In the genomic region with DNA sequence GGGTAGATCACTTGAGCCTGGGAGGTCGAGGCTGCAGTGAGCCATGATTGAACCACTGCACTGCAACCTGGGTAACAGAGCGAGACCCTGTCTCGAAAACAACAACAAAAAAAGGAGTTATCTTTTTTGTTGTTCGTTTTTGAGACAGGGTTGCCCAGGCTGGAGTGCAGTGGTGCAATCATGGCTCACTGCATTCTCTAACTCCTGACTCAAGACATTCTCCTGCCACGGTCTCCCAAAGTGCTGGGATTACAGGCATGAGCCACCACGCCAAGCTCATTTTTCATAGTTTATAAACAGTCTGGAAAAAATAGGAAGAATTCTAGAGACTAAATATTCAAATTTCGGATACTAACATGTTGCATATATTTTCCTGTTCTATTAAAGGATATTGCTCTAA, we compare ENCODE assay signal across 18 cellular contexts. TPM values are rescaled to one million over a fixed set of nuclear protein-coding genes. Genes with fewer than 3 reads are reported as not detected.
A peak's percentile ranks its signal among the peaks of the same experiment; 100 is the strongest.
DNase-seq lines count a peak whose midpoint lies in the region; ATAC-seq and TF ChIP-seq lines count a peak whose summit lies in the region.
"Had no signal": no experiment of that assay in that cellular context is flagged by ENCODE, and none has a peak within 500 bp of the region (broad histone marks: within the 10 kb centered on the region; RNA-seq: fewer than 3 reads in every experiment).

No MANE protein-coding gene starts in this region.

- H3K36me3 Mint-ChIP-seq in activated CD4-positive, alpha-beta T cell treated with anti-CD3 and anti-CD28 coated beads, Interleukin-2, amount 10 ng/mL, durations not matched to agents 7 days and 5 days (ENCODE audit: low read depth): peaks cover 54% of the 10 kb centered on the region
- H3K36me3 Mint-ChIP-seq in activated CD4-positive, alpha-beta T cell treated with anti-CD3 and anti-CD28 coated beads for 36 hours (ENCODE audit: low read depth): peaks cover 48% of the 10 kb centered on the region
- H3K36me3 Mint-ChIP-seq in stimulated activated effector memory CD8-positive, alpha-beta T cell treated with anti-CD3 and anti-CD28 coated beads, Interleukin-12 subunit alpha, Interleukin-12 subunit beta, amount 100 ng/mL, for 72 hours: peaks cover 79% of the 10 kb centered on the region

- ATAC-seq in activated CD4-positive, alpha-beta T cell treated with anti-CD3 and anti-CD28 coated beads for 36 hours: no peak
- ATAC-seq in HG02885 (IDR thresholded peaks at IDR 0.05; ENCODE audit: poor library complexity, unreplicated experiment): no peak
- no peak for ATAC-seq in stimulated activated effector memory CD8-positive, alpha-beta T cell treated with anti-CD3 and anti-CD28 coated beads, Interleukin-12 subunit alpha, Interleukin-12 subunit beta, amount 100 ng/mL, for 72 hours
- ATAC-seq: stimulated activated naive CD8-positive, alpha-beta T cell treated with anti-CD3 and anti-CD28 coated beads, Interleukin-15, amount 100 ng/mL, for 72 hours had no signal

- no peak for TF ChIP-seq EP300 in sigmoid colon (IDR thresholded peaks at IDR 0.05)

- no peaks in the 10 kb centered on the region for H3K27me3 ChIP-seq in HL-60 (ENCODE audit: insufficient read depth, poor library complexity, severe bottlenecking)
- H3K27me3 ChIP-seq in sigmoid colon: no peaks in the 10 kb centered on the region
- H3K27me3 ChIP-seq: adrenal gland had no signal

- H3K9me3 ChIP-seq in sigmoid colon: no peaks in the 10 kb centered on the region
- H3K9me3 ChIP-seq: adrenal gland, HAP-1 had no signal

- TF ChIP-seq CTCF in HL-60 (IDR thresholded peaks at IDR 0.05; ENCODE audit: insufficient read depth, low read length) (no peak), choroid plexus epithelial cell (conservative IDR thresholded peaks at IDR 0.05; ENCODE audit: low read depth, low read length) (no peak), sigmoid colon (IDR thresholded peaks at IDR 0.05) (no peak)

- peaks cover 0 to 45% (median 14%) of the 10 kb centered on the region in 4 donors for H3K36me3 ChIP-seq in sigmoid colon

- POLR2A ChIA-PET in activated CD4-positive, alpha-beta T cell treated with anti-CD3 and anti-CD28 coated beads, Interleukin-2, amount 10 ng/mL, durations not matched to agents 7 days and 5 days (lab: Charles Lee): no interaction called here
- POLR2A ChIA-PET in activated CD4-positive, alpha-beta T cell treated with anti-CD3 and anti-CD28 coated beads for 36 hours (lab: Charles Lee): interaction anchor here (0.6 kb wide), 1 partner anchor 344 kb away, joined by 3 read pairs; no protein-coding TSS in a partner anchor

- H3K4me3 ChIP-seq in HL-60 (replicated peaks; ENCODE audit: insufficient read depth, low read length) (no peak overlapping the region), choroid plexus epithelial cell (ENCODE audit: low read depth, low read length) (no peak overlapping the region), sigmoid colon (no peak overlapping the region)
- H3K4me3 ChIP-seq: adrenal gland, HAP-1 had no signal

- peak overlapping the region; percentile 37 for H3K4me3 Mint-ChIP-seq in activated CD4-positive, alpha-beta T cell treated with anti-CD3 and anti-CD28 coated beads, Interleukin-2, amount 10 ng/mL, durations not matched to agents 7 days and 5 days
- no peak overlapping the region for H3K4me3 Mint-ChIP-seq in activated CD4-positive, alpha-beta T cell treated with anti-CD3 and anti-CD28 coated beads for 36 hours
- no peak overlapping the region for H3K4me3 Mint-ChIP-seq in stimulated activated effector memory CD8-positive, alpha-beta T cell treated with anti-CD3 and anti-CD28 coated beads, Interleukin-12 subunit alpha, Interleukin-12 subunit beta, amount 100 ng/mL, for 72 hours
- H3K4me3 Mint-ChIP-seq: central memory CD8-positive, alpha-beta T cell; nephron; stimulated activated naive CD8-positive, alpha-beta T cell treated with anti-CD3 and anti-CD28 coated beads, Interleukin-15, amount 100 ng/mL, for 72 hours had no signal

- WGBS in sigmoid colon, 2 donors: 85 to 88% methylated on average over 7 of the region's 7 CpGs

- intact Hi-C loops in activated CD4-positive, alpha-beta T cell treated with anti-CD3 and anti-CD28 coated beads for 36 hours (cut with DNase I, micrococcal nuclease): loop anchor here in 1 of 2 experiments (10.0 kb wide), 1 partner anchor 519 kb away; a partner anchor contains a TSS
- intact Hi-C loops in sigmoid colon (cut with DNase I): no loop called here

- H3K4me1 ChIP-seq in sigmoid colon: peaks cover 0 to 13% (median 0%) of the 10 kb centered on the region in 4 donors
- H3K4me1 ChIP-seq: HAP-1 had no signal

- CTCF ChIA-PET in activated CD4-positive, alpha-beta T cell treated with anti-CD3 and anti-CD28 coated beads, Interleukin-2, amount 10 ng/mL, durations not matched to agents 7 days and 5 days (lab: Charles Lee): interaction anchor here (0.6 to 1.1 kb wide), 3 partner anchors 8 to 71 kb away, joined by 3 to 5 read pairs (median 3); no protein-coding TSS in a partner anchor
- CTCF ChIA-PET in activated CD4-positive, alpha-beta T cell treated with anti-CD3 and anti-CD28 coated beads for 36 hours (lab: Charles Lee): interaction anchor here (0.6 to 1.0 kb wide), 2 partner anchors 62 to 138 kb away, joined by 3 to 6 read pairs; no protein-coding TSS in a partner anchor

- no peak for DNase-seq in activated CD4-positive, alpha-beta T cell treated with anti-CD3 and anti-CD28 coated beads, Interleukin-2, amount 10 ng/mL, durations not matched to agents 7 days and 5 days
- no peak for DNase-seq in activated CD4-positive, alpha-beta T cell treated with anti-CD3 and anti-CD28 coated beads for 36 hours
- no peak for DNase-seq in HL-60 (ENCODE audit: low read depth in 1 of 2, low spot score in 1 of 2)
- peak; percentile 33 for DNase-seq in choroid plexus epithelial cell (ENCODE audit: low read depth)
- DNase-seq in sigmoid colon: peak; percentile 45
- no peak for DNase-seq in stimulated activated effector memory CD8-positive, alpha-beta T cell treated with anti-CD3 and anti-CD28 coated beads, Interleukin-12 subunit alpha, Interleukin-12 subunit beta, amount 100 ng/mL, for 72 hours (ENCODE audit: low spot score in 2 of 2)
- DNase-seq in ecto neural progenitor cell (ENCODE audit: low spot score): no peak
- DNase-seq: activated CD4-positive, CD25-positive, alpha-beta regulatory T cell treated with anti-CD3 and anti-CD28 coated beads, Interleukin-2, amount 50 U/mL, for 72 hours; COR-L47; NCI-H146; NCI-H345; stimulated activated CD4-positive, alpha-beta T cell treated with anti-CD3 and anti-CD28 coated beads, Interleukin-15, amount 100 ng/mL, for 24 hours had no signal

- H3K9me3 Mint-ChIP-seq in activated CD4-positive, alpha-beta T cell treated with anti-CD3 and anti-CD28 coated beads, Interleukin-2, amount 10 ng/mL, durations not matched to agents 7 days and 5 days: peaks cover 2% of the 10 kb centered on the region
- no peaks in the 10 kb centered on the region for H3K9me3 Mint-ChIP-seq in activated CD4-positive, alpha-beta T cell treated with anti-CD3 and anti-CD28 coated beads for 36 hours (ENCODE audit: low read depth)
- no peaks in the 10 kb centered on the region for H3K9me3 Mint-ChIP-seq in stimulated activated effector memory CD8-positive, alpha-beta T cell treated with anti-CD3 and anti-CD28 coated beads, Interleukin-12 subunit alpha, Interleukin-12 subunit beta, amount 100 ng/mL, for 72 hours
- H3K9me3 Mint-ChIP-seq: central memory CD8-positive, alpha-beta T cell; nephron; stimulated activated naive CD8-positive, alpha-beta T cell treated with anti-CD3 and anti-CD28 coated beads, Interleukin-15, amount 100 ng/mL, for 72 hours had no signal

- peak overlapping the region; percentile 97 for H3K27ac ChIP-seq in HL-60 (replicated peaks)
- peak overlapping the region in 1 of 4 donors; percentile 31 for H3K27ac ChIP-seq in sigmoid colon

- no peaks in the 10 kb centered on the region for H3K27me3 Mint-ChIP-seq in activated CD4-positive, alpha-beta T cell treated with anti-CD3 and anti-CD28 coated beads, Interleukin-2, amount 10 ng/mL, durations not matched to agents 7 days and 5 days
- no peaks in the 10 kb centered on the region for H3K27me3 Mint-ChIP-seq in activated CD4-positive, alpha-beta T cell treated with anti-CD3 and anti-CD28 coated beads for 36 hours
- H3K27me3 Mint-ChIP-seq: central memory CD8-positive, alpha-beta T cell; stimulated activated naive CD8-positive, alpha-beta T cell treated with anti-CD3 and anti-CD28 coated beads, Interleukin-15, amount 100 ng/mL, for 72 hours had no signal

- H3K27ac Mint-ChIP-seq in activated CD4-positive, alpha-beta T cell treated with anti-CD3 and anti-CD28 coated beads, Interleukin-2, amount 10 ng/mL, durations not matched to agents 7 days and 5 days: peak overlapping the region; percentile 57
- H3K27ac Mint-ChIP-seq in activated CD4-positive, alpha-beta T cell treated with anti-CD3 and anti-CD28 coated beads for 36 hours: no peak overlapping the region
- no peak overlapping the region for H3K27ac Mint-ChIP-seq in stimulated activated effector memory CD8-positive, alpha-beta T cell treated with anti-CD3 and anti-CD28 coated beads, Interleukin-12 subunit alpha, Interleukin-12 subunit beta, amount 100 ng/mL, for 72 hours
- H3K27ac Mint-ChIP-seq: nephron had no signal

- H3K4me1 Mint-ChIP-seq in activated CD4-positive, alpha-beta T cell treated with anti-CD3 and anti-CD28 coated beads, Interleukin-2, amount 10 ng/mL, durations not matched to agents 7 days and 5 days: peaks cover 64% of the 10 kb centered on the region
- peaks cover 44% of the 10 kb centered on the region for H3K4me1 Mint-ChIP-seq in activated CD4-positive, alpha-beta T cell treated with anti-CD3 and anti-CD28 coated beads for 36 hours
- peaks cover 55% of the 10 kb centered on the region for H3K4me1 Mint-ChIP-seq in stimulated activated effector memory CD8-positive, alpha-beta T cell treated with anti-CD3 and anti-CD28 coated beads, Interleukin-12 subunit alpha, Interleukin-12 subunit beta, amount 100 ng/mL, for 72 hours
- H3K4me1 Mint-ChIP-seq: nephron had no signal

- no peak for TF ChIP-seq POLR2A in sigmoid colon (IDR thresholded peaks at IDR 0.05)

RNA-seq across cellular contexts. Expression of a gene that starts 29.4 kb away (rescaled TPM):
- total RNA-seq in activated CD4-positive, alpha-beta T cell treated with anti-CD3 and anti-CD28 coated beads, Interleukin-2, amount 10 ng/mL, durations not matched to agents 7 days and 5 days: 10 to 100 TPM; 19.0 to 20.1 TPM
- total RNA-seq in activated CD4-positive, alpha-beta T cell treated with anti-CD3 and anti-CD28 coated beads for 36 hours: 10 to 100 TPM; 38.7 to 44.7 TPM
- 10 to 100 TPM; 16.8 to 26.5 (median 19.6) TPM for total RNA-seq in sigmoid colon
- polyA plus RNA-seq in sigmoid colon: 10 to 100 TPM; 14.8 to 48.3 (median 22.2) TPM

RNA-seq across cellular contexts. Expression of a gene that starts 32.2 kb away (rescaled TPM):
- 10 to 100 TPM; 45.4 to 49.4 TPM for total RNA-seq in activated CD4-positive, alpha-beta T cell treated with anti-CD3 and anti-CD28 coated beads, Interleukin-2, amount 10 ng/mL, durations not matched to agents 7 days and 5 days
- 10 to 100 TPM; 20.5 to 21.9 TPM for total RNA-seq in activated CD4-positive, alpha-beta T cell treated with anti-CD3 and anti-CD28 coated beads for 36 hours
- 10 to 100 TPM; 35.0 to 51.3 (median 39.3) TPM for total RNA-seq in sigmoid colon
- 10 to 100 TPM; 25.8 to 44.6 (median 43.2) TPM for polyA plus RNA-seq in sigmoid colon

RNA-seq across cellular contexts. Expression of a gene that starts 42.5 kb away (rescaled TPM):
- 100 to 1,000 TPM; 121 to 122 TPM for total RNA-seq in activated CD4-positive, alpha-beta T cell treated with anti-CD3 and anti-CD28 coated beads, Interleukin-2, amount 10 ng/mL, durations not matched to agents 7 days and 5 days
- total RNA-seq in activated CD4-positive, alpha-beta T cell treated with anti-CD3 and anti-CD28 coated beads for 36 hours: 100 to 1,000 TPM; 160 to 217 TPM
- 100 to 1,000 TPM; 155 to 247 (median 169) TPM for total RNA-seq in sigmoid colon
- polyA plus RNA-seq in sigmoid colon: 100 to 1,000 TPM; 133 to 267 (median 172) TPM

RNA-seq across cellular contexts. Expression of a gene that starts 55.5 kb away (rescaled TPM):
- 100 to 1,000 TPM; 132 to 145 TPM for total RNA-seq in activated CD4-positive, alpha-beta T cell treated with anti-CD3 and anti-CD28 coated beads, Interleukin-2, amount 10 ng/mL, durations not matched to agents 7 days and 5 days
- total RNA-seq in activated CD4-positive, alpha-beta T cell treated with anti-CD3 and anti-CD28 coated beads for 36 hours: 100 to 1,000 TPM; 132 to 150 TPM
- 100 to 1,000 TPM in 3 of 4 donors, 10 to 100 TPM in 1; 98.4 to 135 (median 110) TPM for total RNA-seq in sigmoid colon
- polyA plus RNA-seq in sigmoid colon: 10 to 100 TPM; 27.5 to 71.0 (median 33.0) TPM

Comparison
In these comparisons a context has a peak if more than half of its experiments do, and no peak if none do; other contexts are left out.
1. DNase-seq: peak in choroid plexus epithelial cell (single experiment) and sigmoid colon (single experiment); none in activated CD4-positive, alpha-beta T cell treated with anti-CD3 and anti-CD28 coated beads, Interleukin-2, amount 10 ng/mL, durations not matched to agents 7 days and 5 days (single experiment), activated CD4-positive, alpha-beta T cell treated with anti-CD3 and anti-CD28 coated beads for 36 hours (single experiment), HL-60 (0 of 2), stimulated activated effector memory CD8-positive, alpha-beta T cell treated with anti-CD3 and anti-CD28 coated beads, Interleukin-12 subunit alpha, Interleukin-12 subunit beta, amount 100 ng/mL, for 72 hours (0 of 2) and ecto neural progenitor cell (single experiment).